7 cellular contexts compared by ENCODE assay signal in genomic region chrX:43349363-43349762, GRCh38.
DNase-seq lines count a peak whose midpoint lies in the region; ATAC-seq and TF ChIP-seq lines count a peak whose summit lies in the region.

No MANE protein-coding gene starts in this region.

- ATAC-seq in GM21367 (IDR thresholded peaks at IDR 0.05; ENCODE audit: unreplicated experiment) (peak; percentile 57), omental fat pad (ENCODE audit: low FRiP score) (no peak)

- H3K36me3 ChIP-seq in Loucy (ENCODE audit: insufficient read depth, low read length) = no peaks in the 10 kb centered on the region

- H3F3A ChIP-seq in Loucy (ENCODE audit: low read depth) = no peaks in the 10 kb centered on the region

- H3K27me3 ChIP-seq in Loucy (ENCODE audit: insufficient read depth, low read length, poor library complexity, severe bottlenecking) = no peaks in the 10 kb centered on the region

- no peaks in the 10 kb centered on the region for H3K79me2 ChIP-seq in Loucy (ENCODE audit: insufficient read depth, low read length)

- H3K4me2 ChIP-seq in Loucy (ENCODE audit: low read depth, low read length, poor library complexity, severe bottlenecking) = no peak overlapping the region

- no peaks in the 10 kb centered on the region for H3K9me2 ChIP-seq in Loucy (replicated peaks; ENCODE audit: low read depth, low read length)

- TF ChIP-seq CTCF in Loucy (conservative IDR thresholded peaks at IDR 0.05; ENCODE audit: low read length) = peak; percentile 65
- TF ChIP-seq CTCF in omental fat pad (IDR thresholded peaks at IDR 0.05) = no peak

- no peaks in the 10 kb centered on the region for H4K20me1 ChIP-seq in Loucy (ENCODE audit: insufficient read depth, low read length, poor library complexity, severe bottlenecking)

- peak; percentile 0 for DNase-seq in ELR (ENCODE audit: low read depth)
- peak; percentile 30 to 44 for DNase-seq in activated CD4-positive, alpha-beta T cell treated with anti-CD3 and anti-CD28 coated beads, Interleukin-2, amount 50 U/mL, for 48 hours
- peak; percentile 7 for DNase-seq in foreskin melanocyte
- DNase-seq in stimulated activated CD4-positive, alpha-beta T cell treated with anti-CD3 and anti-CD28 coated beads, Interleukin-15, amount 100 ng/mL, for 48 hours (ENCODE audit: low read depth in 2 of 2) = peak; percentile 1 to 27
- no peak for DNase-seq in omental fat pad (ENCODE audit: low spot score)

- no peaks in the 10 kb centered on the region for H3K9me3 ChIP-seq in Loucy (ENCODE audit: insufficient read depth, low read depth, low read length)

- H3K4me1 ChIP-seq in Loucy (ENCODE audit: insufficient read depth, low read length, poor library complexity, severe bottlenecking) = no peaks in the 10 kb centered on the region

- no peak overlapping the region for H2AFZ ChIP-seq in Loucy (ENCODE audit: low read length)

- H3K9ac ChIP-seq in Loucy (ENCODE audit: low read depth, low read length, poor library complexity, severe bottlenecking) = no peak overlapping the region

- no peak overlapping the region for H3K4me3 ChIP-seq in Loucy (ENCODE audit: low read length, poor library complexity, severe bottlenecking)
